Comparison of ENCODE assay signal across 8 cellular contexts in the genomic region with DNA sequence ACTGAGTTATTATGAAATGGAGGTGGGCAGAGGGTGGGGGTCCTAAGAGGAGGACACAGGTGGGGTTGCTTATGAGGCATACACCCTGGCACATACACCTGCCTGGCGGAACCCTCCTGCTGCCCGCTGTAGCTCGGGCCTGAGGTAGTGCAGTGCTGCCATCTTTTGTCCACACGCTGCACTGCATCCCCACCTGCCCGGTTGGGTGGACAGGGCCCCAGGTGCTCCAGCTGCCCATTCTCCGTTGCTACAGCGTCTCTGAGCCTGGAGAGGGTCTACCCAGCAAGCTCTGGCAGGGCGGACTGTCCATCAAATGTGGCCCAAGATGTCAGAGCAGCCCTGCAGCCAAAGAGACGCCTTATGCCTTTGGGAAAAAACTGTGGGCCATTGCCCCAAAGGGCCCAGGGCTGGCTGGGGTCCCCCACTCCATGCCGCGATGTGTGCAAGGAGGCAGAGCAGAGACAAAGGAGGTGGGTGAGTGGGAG.
DNase-seq lines count a peak whose midpoint lies in the region; ATAC-seq, FAIRE-seq and TF ChIP-seq lines count a peak whose summit lies in the region.

No MANE protein-coding gene starts in this region.

- POLR2A ChIA-PET in HepG2 (lab: Yijun Ruan, JAX): no interaction called here

- WGBS in HepG2 (ENCODE audit: low lambda C conversion rate): 57% methylated on average over 3 of the region's 11 CpGs

- H3K27ac Mint-ChIP-seq in GM23338: no peak overlapping the region
- H3K27ac Mint-ChIP-seq in activated T-helper 2 cell treated with anti-CD3 and anti-CD28 coated beads, Interferon-gamma antibody, Interleukin-2, Interleukin-4, amounts not matched to agents 10 μg/mL and 5 μg/mL and 100 μg/mL, durations not matched to agents 14 hours and 24 hours and 36 hours: no peak overlapping the region

- H3K9ac ChIP-seq in HepG2 (ENCODE audit: insufficient read depth, low read depth, low read length): no peak overlapping the region

- H3K36me3 ChIP-seq in GM23338 (ENCODE audit: insufficient read depth): no peaks in the 10 kb centered on the region
- H3K36me3 ChIP-seq in brain microvascular endothelial cell (replicated peaks): no peaks in the 10 kb centered on the region
- no peaks in the 10 kb centered on the region for H3K36me3 ChIP-seq in HepG2 (replicated peaks in 1 of 2; ENCODE audit: control insufficient read depth in 1 of 2, insufficient read depth in 2 of 2, low read length in 2 of 2)

- TF ChIP-seq EP300 in HepG2 (IDR thresholded peaks at IDR 0.05; ENCODE audit: low read depth in 2 of 2, low read length in 2 of 2) (no peak), HepG2 (CRISPR knock-in tag; IDR thresholded peaks at IDR 0.05; ENCODE audit: borderline replicate concordance) (no peak)

- H3K4me1 ChIP-seq in GM23338 (ENCODE audit: insufficient read depth) (no peaks in the 10 kb centered on the region; the same call in 1 of the 2 replicates), HepG2 (ENCODE audit: insufficient read depth, low read length) (no peaks in the 10 kb centered on the region)

- peaks cover 2% of the 10 kb centered on the region for H3K27me3 Mint-ChIP-seq in GM23338 (ENCODE audit: insufficient read depth, low read depth, poor library complexity)
- H3K27me3 Mint-ChIP-seq in activated T-helper 2 cell treated with anti-CD3 and anti-CD28 coated beads, Interferon-gamma antibody, Interleukin-2, Interleukin-4, amounts not matched to agents 10 μg/mL and 5 μg/mL and 100 μg/mL, durations not matched to agents 14 hours and 24 hours and 36 hours (ENCODE audit: low read depth): no peaks in the 10 kb centered on the region

- no peak overlapping the region for H3K4me3 Mint-ChIP-seq in GM23338
- no peak overlapping the region for H3K4me3 Mint-ChIP-seq in activated T-helper 2 cell treated with anti-CD3 and anti-CD28 coated beads, Interferon-gamma antibody, Interleukin-2, Interleukin-4, amounts not matched to agents 10 μg/mL and 5 μg/mL and 100 μg/mL, durations not matched to agents 14 hours and 24 hours and 36 hours (ENCODE audit: low read depth)

- in situ Hi-C loops in brain microvascular endothelial cell (cut with HindIII; ENCODE audit: low pct_ligation_motif_present, low sequenced_read_pairs): no loop called here
- in situ Hi-C loops in HepG2 (cut with HindIII; ENCODE audit: extremely low pct_ligation_motif_present, low pct_unique_long_range_greater_than_20kb): loop anchor here (5.0 kb wide), 1 partner anchor 51 kb away; no protein-coding TSS in a partner anchor

- BruUV-seq in HepG2 (replicated peaks; lab: Mats Ljungman, UMichigan): no TSS peak

- H3K27me3 ChIP-seq in GM23338 (ENCODE audit: insufficient read depth) (no peaks in the 10 kb centered on the region), brain microvascular endothelial cell (replicated peaks) (no peaks in the 10 kb centered on the region), HepG2 (ENCODE audit: control insufficient read depth in 1 of 2, insufficient read depth in 2 of 2, low read length in 2 of 2) (no peaks in the 10 kb centered on the region; a peak in 1 of 5 replicates)

- FAIRE-seq in HepG2 (lab: Jason Lieb, UNC): no peak

- intact Hi-C loops in HepG2 (cut with micrococcal nuclease; ENCODE audit: unreplicated experiment): loop anchor here (10.0 kb wide), 1 partner anchor 1537 kb away; no protein-coding TSS in a partner anchor
- intact Hi-C loops in activated T-helper 2 cell treated with anti-CD3 and anti-CD28 coated beads, Interferon-gamma antibody, Interleukin-2, Interleukin-4, amounts not matched to agents 10 μg/mL and 5 μg/mL and 100 μg/mL, durations not matched to agents 14 hours and 24 hours and 36 hours (cut with micrococcal nuclease): no loop called here

- no peak overlapping the region for H3K27ac ChIP-seq in GM23338 (ENCODE audit: low read depth)
- no peak overlapping the region for H3K27ac ChIP-seq in brain microvascular endothelial cell
- H3K27ac ChIP-seq in HepG2 (ENCODE audit: extremely low read length, insufficient read depth, low read length): no peak overlapping the region

- H3K4me3 ChIP-seq in GM23338: no peak overlapping the region
- no peak overlapping the region for H3K4me3 ChIP-seq in brain microvascular endothelial cell (ENCODE audit: low read depth, low read length)
- H3K4me3 ChIP-seq in HepG2 (replicated peaks in 1 of 3; ENCODE audit: insufficient read depth in 1 of 3, low read depth in 2 of 3, low read length in 3 of 3): no peak overlapping the region

- TF ChIP-seq RAD21 in HepG2 (CRISPR knock-in tag; IDR thresholded peaks at IDR 0.05): peak; percentile 90

- CTCF ChIA-PET in HepG2 (lab: Yijun Ruan, JAX; ENCODE audit: low intra/inter-chr PET ratio, low total read pairs): interaction anchor here (4.0 kb wide), 1 partner anchor 128 kb away, joined by 33 read pairs; no protein-coding TSS in a partner anchor

- H2AFZ ChIP-seq in GM23338 (no peak overlapping the region), HepG2 (ENCODE audit: low read length) (no peak overlapping the region)

- no peak for TF ChIP-seq POLR2A in HepG2 (IDR thresholded peaks at IDR 0.05; ENCODE audit: insufficient read depth in 1 of 2, low read depth in 2 of 2, low read length in 2 of 2)

- TF ChIP-seq CTCF in GM23338 (conservative IDR thresholded peaks at IDR 0.05; ENCODE audit: low read depth in 2 of 2) (peak; percentile 80 to 98), brain microvascular endothelial cell (IDR thresholded peaks at IDR 0.05; ENCODE audit: low read depth, low read length, missing control alignments) (peak; percentile 80), HepG2 (CRISPR knock-in tag; IDR thresholded peaks at IDR 0.05) (peak; percentile 94)

- H3K4me2 ChIP-seq in GM23338: no peak overlapping the region
- H3K4me2 ChIP-seq in HepG2 (ENCODE audit: low read depth, low read length): no peak overlapping the region

- H3K36me3 Mint-ChIP-seq in GM23338 (ENCODE audit: low read depth): no peaks in the 10 kb centered on the region
- H3K36me3 Mint-ChIP-seq in activated T-helper 2 cell treated with anti-CD3 and anti-CD28 coated beads, Interferon-gamma antibody, Interleukin-2, Interleukin-4, amounts not matched to agents 10 μg/mL and 5 μg/mL and 100 μg/mL, durations not matched to agents 14 hours and 24 hours and 36 hours (ENCODE audit: low read depth): no peaks in the 10 kb centered on the region

- H3K79me2 ChIP-seq in GM23338 (replicated peaks; ENCODE audit: insufficient read depth) (no peaks in the 10 kb centered on the region), HepG2 (ENCODE audit: insufficient read depth, low read length) (no peaks in the 10 kb centered on the region)

- H3K9me3 Mint-ChIP-seq in GM23338: no peaks in the 10 kb centered on the region
- H3K9me3 Mint-ChIP-seq in activated T-helper 2 cell treated with anti-CD3 and anti-CD28 coated beads, Interferon-gamma antibody, Interleukin-2, Interleukin-4, amounts not matched to agents 10 μg/mL and 5 μg/mL and 100 μg/mL, durations not matched to agents 14 hours and 24 hours and 36 hours: no peaks in the 10 kb centered on the region

- H4K20me1 ChIP-seq in GM23338 (replicated peaks; ENCODE audit: insufficient read depth) (0 out of 2 replicates have a peak, but pooled peaks cover 2% of the 10 kb centered on the region), HepG2 (ENCODE audit: insufficient read depth, low read length) (no peaks in the 10 kb centered on the region)

- peaks cover 9% of the 10 kb centered on the region for H3K4me1 Mint-ChIP-seq in GM23338
- H3K4me1 Mint-ChIP-seq in activated T-helper 2 cell treated with anti-CD3 and anti-CD28 coated beads, Interferon-gamma antibody, Interleukin-2, Interleukin-4, amounts not matched to agents 10 μg/mL and 5 μg/mL and 100 μg/mL, durations not matched to agents 14 hours and 24 hours and 36 hours (ENCODE audit: low read depth): no peaks in the 10 kb centered on the region

- DNase-seq in COR-L47 (lab: John Stamatoyannopoulos, UW): peak; percentile 74
- DNase-seq in GM23338 (ENCODE audit: low spot score): peak; percentile 81
- peak; percentile 39 for DNase-seq in NCI-H510A (lab: John Stamatoyannopoulos, UW)
- peak; percentile 11 for DNase-seq in brain microvascular endothelial cell
- no peak for DNase-seq in HepG2 (ENCODE audit: low spot score)
- DNase-seq in activated gamma-delta T cell (lab: John Stamatoyannopoulos, UW): no peak
- no peak for DNase-seq in activated T-helper 2 cell treated with anti-CD3 and anti-CD28 coated beads, Interferon-gamma antibody, Interleukin-2, Interleukin-4, amounts not matched to agents 10 μg/mL and 5 μg/mL and 100 μg/mL, durations not matched to agents 14 hours and 24 hours and 36 hours (ENCODE audit: low spot score)

- no peaks in the 10 kb centered on the region for H3K9me3 ChIP-seq in HepG2 (ENCODE audit: low read length)

- no peaks in the 10 kb centered on the region for H3F3A ChIP-seq in GM23338 (replicated peaks; ENCODE audit: low read depth)

- no peaks in the 10 kb centered on the region for H3K9me2 ChIP-seq in GM23338 (ENCODE audit: insufficient read depth)

- peak; percentile 91 for ATAC-seq in GM23338
- ATAC-seq in HepG2: peak; percentile 92
- ATAC-seq in HG03196 (IDR thresholded peaks at IDR 0.05; ENCODE audit: unreplicated experiment): no peak

TF ChIP-seq in GM23338, 12 proteins besides CTCF, POLR2A, EP300 and RAD21 (continues in another document):
- TF ChIP-seq EZH2 (IDR thresholded peaks at IDR 0.05; ENCODE audit: low read depth, unreplicated experiment) (no peak), NANOG (IDR thresholded peaks at IDR 0.05; ENCODE audit: borderline replicate concordance) (no peak)

TF ChIP-seq in HepG2, 621 proteins besides CTCF, POLR2A, EP300 and RAD21 (continues in another document):
- peak; percentile 53 for TF ChIP-seq SMC3 (IDR thresholded peaks at IDR 0.05; ENCODE audit: low read length)
- TF ChIP-seq MAZ (IDR thresholded peaks at IDR 0.05; ENCODE audit: borderline replicate concordance, low read depth, low read length): no peak
- 0 out of 2 replicates have a peak, but pooled peaks have one; percentile 39 for TF ChIP-seq MAZ (CRISPR knock-in tag; IDR thresholded peaks at IDR 0.05; ENCODE audit: low read depth)
- TF ChIP-seq STAG1 (CRISPR knock-in tag; IDR thresholded peaks at IDR 0.05): peak; percentile 92

Comparison
In these comparisons a context has a peak if more than half of its experiments do, and no peak if none do; other contexts are left out.
1. DNase-seq: peak in COR-L47 (single experiment), GM23338 (single experiment), NCI-H510A (single experiment) and brain microvascular endothelial cell (single experiment); none in HepG2 (single experiment), activated gamma-delta T cell (single experiment) and activated T-helper 2 cell treated with anti-CD3 and anti-CD28 coated beads, Interferon-gamma antibody, Interleukin-2, Interleukin-4, amounts not matched to agents 10 μg/mL and 5 μg/mL and 100 μg/mL, durations not matched to agents 14 hours and 24 hours and 36 hours (single experiment).
2. Peak in every context shown above with its lines, with median percentiles within 50 percentile points of each other: CTCF ChIP-seq.